Comparison of ENCODE assay signal across 1 cellular context in the genomic region with DNA sequence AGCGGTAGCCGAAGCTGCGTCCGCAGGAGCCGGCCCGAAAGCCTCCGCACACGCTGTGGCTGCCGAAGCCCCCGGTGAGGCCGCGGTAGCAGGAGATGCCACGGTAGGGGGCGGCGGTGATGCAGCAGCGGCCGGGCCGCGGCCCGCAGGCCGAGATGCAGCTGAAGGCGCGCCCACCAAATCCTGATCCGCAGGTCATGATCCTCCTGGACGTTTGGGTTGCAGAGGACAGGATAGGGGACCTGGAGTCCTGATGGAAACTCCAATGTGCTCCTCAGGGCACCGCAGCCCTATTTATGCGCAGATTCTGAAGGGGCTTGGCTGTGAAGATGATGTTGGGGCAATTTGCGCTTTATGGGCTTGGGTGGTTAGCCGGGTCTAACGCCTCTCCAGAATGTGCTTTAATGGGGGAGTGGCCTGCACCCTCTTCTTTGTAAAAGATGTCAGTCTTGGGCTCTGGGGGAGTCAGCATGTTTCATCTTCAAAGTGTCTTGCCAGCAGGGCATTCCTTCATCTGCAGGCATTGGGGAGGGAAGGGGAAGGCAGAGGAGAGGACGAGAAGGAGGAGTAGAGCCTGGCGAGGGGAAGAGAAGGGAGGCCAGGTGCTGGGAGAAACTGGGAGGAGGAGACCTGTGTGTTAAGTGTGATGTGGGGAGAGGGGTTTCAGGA.
TF ChIP-seq lines count a peak whose summit lies in the region.

A gene (minus strand): TSS at position 268 of the 669 bp plus-strand sequence. CDS start 69 bp downstream, at position 199.

TF ChIP-seq in HEK293T, 16 proteins besides CTCF, POLR2A, EP300 and RAD21 (continued from another document):
- TF ChIP-seq, protein P1, sequence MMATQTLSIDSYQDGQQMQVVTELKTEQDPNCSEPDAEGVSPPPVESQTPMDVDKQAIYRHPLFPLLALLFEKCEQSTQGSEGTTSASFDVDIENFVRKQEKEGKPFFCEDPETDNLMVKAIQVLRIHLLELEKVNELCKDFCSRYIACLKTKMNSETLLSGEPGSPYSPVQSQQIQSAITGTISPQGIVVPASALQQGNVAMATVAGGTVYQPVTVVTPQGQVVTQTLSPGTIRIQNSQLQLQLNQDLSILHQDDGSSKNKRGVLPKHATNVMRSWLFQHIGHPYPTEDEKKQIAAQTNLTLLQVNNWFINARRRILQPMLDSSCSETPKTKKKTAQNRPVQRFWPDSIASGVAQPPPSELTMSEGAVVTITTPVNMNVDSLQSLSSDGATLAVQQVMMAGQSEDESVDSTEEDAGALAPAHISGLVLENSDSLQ (IDR thresholded peaks at IDR 0.05), result no peak
- TF ChIP-seq SP1 (IDR thresholded peaks at IDR 0.05) (no peak), TARDBP (IDR thresholded peaks at IDR 0.05) (no peak), FOXA1 (IDR thresholded peaks at IDR 0.05) (no peak), BHLHE40 (IDR thresholded peaks at IDR 0.05; ENCODE audit: borderline replicate concordance) (no peak), LEF1 (IDR thresholded peaks at IDR 0.05; ENCODE audit: borderline replicate concordance) (no peak), ZNF384 (IDR thresholded peaks at IDR 0.05) (no peak), FOXM1 (IDR thresholded peaks at IDR 0.05; ENCODE audit: borderline replicate concordance) (no peak), CTBP1 (IDR thresholded peaks at IDR 0.05; ENCODE audit: borderline replicate concordance) (no peak), NFRKB (IDR thresholded peaks at IDR 0.05) (no peak), SUZ12 (IDR thresholded peaks at IDR 0.05) (no peak), L3MBTL2 (conservative IDR thresholded peaks at IDR 0.05) (no peak)
TF ChIP-seq in HEK293T: peak in this region for 0.
